In genomic region chr15:43276563-43277200, GRCh38 we compare ENCODE assay signal across 1 cellular context.
TF ChIP-seq lines count a peak whose summit lies in the region.

No MANE protein-coding gene starts in this region.

TF ChIP-seq in H1, 55 proteins besides CTCF, POLR2A, EP300 and RAD21:
- TF ChIP-seq TEAD4 (IDR thresholded peaks at IDR 0.05; ENCODE audit: low read depth, low read length) (no peak), SUZ12 (IDR thresholded peaks at IDR 0.05; ENCODE audit: low read length) (no peak), EZH2 (IDR thresholded peaks at IDR 0.05; ENCODE audit: low read depth, low read length, severe bottlenecking) (no peak), CREB1 (IDR thresholded peaks at IDR 0.05) (no peak), SP1 (IDR thresholded peaks at IDR 0.05; ENCODE audit: low read depth, low read length) (no peak), SP4 (IDR thresholded peaks at IDR 0.05; ENCODE audit: low read length) (no peak), CTBP2 (IDR thresholded peaks at IDR 0.05; ENCODE audit: borderline replicate concordance, insufficient read depth, insufficient read length, low read length) (no peak), TAF7 (optimal IDR thresholded peaks at IDR 0.05; ENCODE audit: borderline replicate concordance, low read depth, low read length) (no peak), ASH2L (IDR thresholded peaks at IDR 0.05; ENCODE audit: low read length) (no peak), HDAC6 (IDR thresholded peaks at IDR 0.05; ENCODE audit: low read depth, low read length) (no peak), SRF (IDR thresholded peaks at IDR 0.05; ENCODE audit: low read depth, low read length) (no peak), KDM1A (IDR thresholded peaks at IDR 0.05; ENCODE audit: borderline replicate concordance, low read length) (no peak), BACH1 (IDR thresholded peaks at IDR 0.05; ENCODE audit: low read length) (no peak)
- TF ChIP-seq, protein P1, sequence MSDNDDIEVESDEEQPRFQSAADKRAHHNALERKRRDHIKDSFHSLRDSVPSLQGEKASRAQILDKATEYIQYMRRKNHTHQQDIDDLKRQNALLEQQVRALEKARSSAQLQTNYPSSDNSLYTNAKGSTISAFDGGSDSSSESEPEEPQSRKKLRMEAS (IDR thresholded peaks at IDR 0.05) = no peak
